Comparison of ENCODE assay signal across 9 cellular contexts in the genomic region with DNA sequence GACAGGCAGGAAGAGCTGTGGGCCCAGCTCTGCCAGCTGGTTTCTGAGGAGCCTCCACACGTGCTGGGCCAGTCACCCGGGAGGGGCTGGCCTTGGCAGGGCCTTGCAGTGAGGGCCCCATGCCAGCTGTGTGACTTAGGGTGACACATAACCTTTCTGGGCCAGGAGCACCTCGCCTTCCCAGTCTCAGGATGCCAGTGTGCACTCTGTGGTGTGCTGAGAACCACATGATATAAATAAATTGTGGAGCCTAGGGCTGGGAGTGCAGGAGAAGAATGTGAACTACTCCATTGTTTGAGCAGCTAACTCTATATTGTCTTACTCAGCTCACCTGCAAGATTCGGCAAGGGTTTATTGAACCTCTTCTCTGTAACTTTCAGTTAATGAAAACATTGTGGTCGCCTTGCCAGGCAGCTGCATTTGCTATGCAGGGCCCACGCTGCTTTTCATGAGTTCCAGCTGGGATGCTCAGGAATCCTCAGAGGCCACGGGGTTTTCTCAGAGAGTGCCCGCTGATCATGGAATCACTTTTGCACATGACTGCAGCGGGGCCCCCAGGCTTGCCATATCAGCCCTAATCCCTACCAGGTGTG.
DNase-seq lines count a peak whose midpoint lies in the region; ATAC-seq, FAIRE-seq and TF ChIP-seq lines count a peak whose summit lies in the region.
"Had no signal": no experiment of that assay in that cellular context is flagged by ENCODE, and none has a peak within 500 bp of the region (broad histone marks: within the 10 kb centered on the region; RNA-seq: fewer than 3 reads in every experiment).

No MANE protein-coding gene starts in this region.

- H3K4me1 ChIP-seq in astrocyte (ENCODE audit: insufficient read depth, low read length) (peaks cover 16% of the 10 kb centered on the region), ovary (ENCODE audit: insufficient read depth) (peaks cover 3% of the 10 kb centered on the region)

- DNase-seq in AG04450 (ENCODE audit: low read depth, low spot score) (peak; percentile 54), HFF-Myc (ENCODE audit: extremely low read depth, low read depth) (peak; percentile 61), astrocyte (ENCODE audit: low read depth) (peak; percentile 78), left colon (peak; percentile 32 to 50), DMS53 treated with DMSO at 0.1 percent for 48 hours (lab: John Stamatoyannopoulos, UW; ENCODE audit: unreplicated experiment) (no peak), ovary (no peak)

- H3K9me3 Mint-ChIP-seq in astrocyte (ENCODE audit: unreplicated experiment): no peaks in the 10 kb centered on the region
- H3K9me3 Mint-ChIP-seq: natural killer cell treated with Interleukin-12 subunit alpha and Interleukin-12 subunit beta and Interleukin-15 and Interleukin-18, amount 100 ng/mL, for 72 hours had no signal

- ATAC-seq in left colon (peak; percentile 82), HG03469 (IDR thresholded peaks at IDR 0.05; ENCODE audit: unreplicated experiment) (no peak), GM19452 (IDR thresholded peaks at IDR 0.05; ENCODE audit: unreplicated experiment) (no peak)
- ATAC-seq: natural killer cell treated with Interleukin-12 subunit alpha and Interleukin-12 subunit beta and Interleukin-15 and Interleukin-18, amount 100 ng/mL, for 72 hours had no signal

- H3K27me3 Mint-ChIP-seq in astrocyte (ENCODE audit: low read depth, unreplicated experiment): peaks cover 23% of the 10 kb centered on the region
- H3K27me3 Mint-ChIP-seq: natural killer cell treated with Interleukin-12 subunit alpha and Interleukin-12 subunit beta and Interleukin-15 and Interleukin-18, amount 100 ng/mL, for 72 hours had no signal

- peaks cover 11% of the 10 kb centered on the region for H4K20me1 ChIP-seq in astrocyte (ENCODE audit: insufficient read depth, low read length)

- TF ChIP-seq CTCF in AG04450 (IDR thresholded peaks at IDR 0.05; ENCODE audit: low read depth, low read length) (no peak), HFF-Myc (IDR thresholded peaks at IDR 0.05; ENCODE audit: low read depth, low read length, missing control alignments) (no peak), astrocyte (IDR thresholded peaks at IDR 0.05; ENCODE audit: insufficient read depth, low read depth, low read length) (no peak), ovary (IDR thresholded peaks at IDR 0.05) (no peak)

- no peaks in the 10 kb centered on the region for H3K79me2 ChIP-seq in astrocyte (ENCODE audit: insufficient read depth, low read length)

- TF ChIP-seq EP300 in ovary (IDR thresholded peaks at IDR 0.05): no peak

- CTCF ChIA-PET in AG04450 (lab: Charles Lee): interaction anchor here (0.6 to 0.9 kb wide), 2 partner anchors 159 to 273 kb away, joined by 4 to 8 read pairs; no protein-coding TSS in a partner anchor

- intact Hi-C loops in left colon (cut with DNase I, micrococcal nuclease) (no loop called here), ovary (cut with DNase I) (no loop called here)

- TF ChIP-seq POLR2A in ovary (IDR thresholded peaks at IDR 0.05): no peak

- peak overlapping the region; percentile 21 for H3K4me2 ChIP-seq in astrocyte (ENCODE audit: low read length)

- no peak overlapping the region for H3K9ac ChIP-seq in astrocyte (ENCODE audit: low read length)

- H3K9me3 ChIP-seq in AG04450 (ENCODE audit: control insufficient read depth, insufficient read depth, low read length) (peaks cover 14% of the 10 kb centered on the region), astrocyte (ENCODE audit: insufficient read depth, low read depth, low read length) (no peaks in the 10 kb centered on the region), ovary (no peaks in the 10 kb centered on the region)

- H3K27ac Mint-ChIP-seq in astrocyte (ENCODE audit: unreplicated experiment): no peak overlapping the region

- no peak overlapping the region for H2AFZ ChIP-seq in astrocyte (ENCODE audit: low read depth, low read length)

- no peak overlapping the region for H3K4me3 ChIP-seq in AG04450 (ENCODE audit: low read depth, low read length)
- no peak overlapping the region for H3K4me3 ChIP-seq in HFF-Myc (replicated peaks; ENCODE audit: low read depth, low read length)
- no peak overlapping the region for H3K4me3 ChIP-seq in astrocyte (ENCODE audit: insufficient read depth, low read depth, low read length)
- H3K4me3 ChIP-seq in ovary: no peak overlapping the region

- H3K4me1 Mint-ChIP-seq in astrocyte (ENCODE audit: low read depth, unreplicated experiment): peaks cover 21% of the 10 kb centered on the region

- no peak overlapping the region for H3K4me3 Mint-ChIP-seq in astrocyte (ENCODE audit: unreplicated experiment)
- H3K4me3 Mint-ChIP-seq: natural killer cell treated with Interleukin-12 subunit alpha and Interleukin-12 subunit beta and Interleukin-15 and Interleukin-18, amount 100 ng/mL, for 72 hours had no signal

- WGBS in ovary, 3 donors: 52 to 58% (median 56%) methylated on average over 9 of the region's 9 CpGs

- H3K27me3 ChIP-seq in AG04450 (ENCODE audit: control insufficient read depth, insufficient read depth, low read length) (no peaks in the 10 kb centered on the region), astrocyte (ENCODE audit: insufficient read depth, low read length) (peaks cover 3% of the 10 kb centered on the region), ovary (no peaks in the 10 kb centered on the region)

- H3K36me3 ChIP-seq in astrocyte (ENCODE audit: insufficient read depth, low read length) (no peaks in the 10 kb centered on the region), ovary (no peaks in the 10 kb centered on the region)

- H3K27ac ChIP-seq in AG04450 (ENCODE audit: low read depth, low read length) (peak overlapping the region; percentile 66), astrocyte (ENCODE audit: low read depth, low read length) (no peak overlapping the region), ovary (no peak overlapping the region)

- no peak for FAIRE-seq in astrocyte (lab: Jason Lieb, UNC)

- H3K36me3 Mint-ChIP-seq in astrocyte (ENCODE audit: low read depth, unreplicated experiment): no peaks in the 10 kb centered on the region
- H3K36me3 Mint-ChIP-seq: natural killer cell treated with Interleukin-12 subunit alpha and Interleukin-12 subunit beta and Interleukin-15 and Interleukin-18, amount 100 ng/mL, for 72 hours had no signal

- POLR2A ChIA-PET in AG04450 (lab: Yijun Ruan, JAX): interaction anchor here (1.1 to 1.2 kb wide), 3 partner anchors 134 to 180 kb away, joined by 3 read pairs; no protein-coding TSS in a partner anchor

Comparison
In these comparisons a context has a peak if more than half of its experiments do, and no peak if none do; other contexts are left out.
1. DNase-seq: peak in AG04450 (single experiment), HFF-Myc (single experiment), astrocyte (single experiment) and left colon (2 of 2); none in DMS53 treated with DMSO at 0.1 percent for 48 hours (single experiment) and ovary (0 of 5).